13 cellular contexts compared by ENCODE assay signal in genomic region chr12:16121953-16122352, GRCh38.
"Had no signal": no experiment of that assay in that cellular context is flagged by ENCODE, and none has a peak within 500 bp of the region (broad histone marks: within the 10 kb centered on the region; RNA-seq: fewer than 3 reads in every experiment).

No MANE protein-coding gene starts in this region.

- H3K27ac ChIP-seq: VCaP had no signal

- ATAC-seq: activated CD4-positive, alpha-beta T cell treated with anti-CD3 and anti-CD28 coated beads for 36 hours; activated CD8-positive, alpha-beta T cell treated with anti-CD3 and anti-CD28 coated beads for 36 hours; activated T-cell treated with anti-CD3 and anti-CD28 coated beads, Interleukin-2, amount 50 U/mL, for 4 hours; esophagus mucosa; natural killer cell; stimulated activated memory B cell treated with anti-CD40 and anti-IgM and Interleukin-4, amounts not matched to agents 10 μg/mL and 1 μg/mL and 100 μg/mL, for 72 hours had no signal

- DNase-seq: activated CD4-positive, alpha-beta T cell treated with anti-CD3 and anti-CD28 coated beads for 36 hours; activated CD8-positive, alpha-beta T cell treated with anti-CD3 and anti-CD28 coated beads for 36 hours; activated effector memory CD4-positive, alpha-beta T cell treated with Interleukin-2 at 50 U/mL for 16 hours; activated naive CD4-positive, alpha-beta T cell treated with anti-CD3 and anti-CD28 coated beads, Interleukin-2, amount 50 U/mL, for 16 hours; activated T-cell treated with anti-CD3 and anti-CD28 coated beads, Interleukin-2, amount 50 U/mL, for 4 hours; hippocampal formation; mesenchymal stem cell; natural killer cell; nucleus accumbens; stimulated activated CD4-positive, alpha-beta T cell treated with anti-CD3 and anti-CD28 coated beads, Interleukin-2, amount 100 ng/mL, for 48 hours had no signal
